In genomic region chr10:100562008-100562672, GRCh38 we compare ENCODE assay signal across 8 cellular contexts. TPM values are rescaled to one million over a fixed set of nuclear protein-coding genes. Genes with fewer than 3 reads are reported as not detected.
DNase-seq lines count a peak whose midpoint lies in the region; ATAC-seq lines count a peak whose summit lies in the region.

No MANE protein-coding gene starts in this region.

- no peak overlapping the region for H4K91ac ChIP-seq in mesenchymal stem cell (ENCODE audit: low read length)

- no peak overlapping the region for H3K14ac ChIP-seq in mesenchymal stem cell (ENCODE audit: low read length in 2 of 2)

- H2BK120ac ChIP-seq in mesenchymal stem cell (ENCODE audit: low read depth, low read length), result no peak overlapping the region

- peak; percentile 65 for ATAC-seq in GM21737 (IDR thresholded peaks at IDR 0.05; ENCODE audit: unreplicated experiment)
- peak; percentile 95 for ATAC-seq in activated CD8-positive, alpha-beta T cell treated with anti-CD3 and anti-CD28 coated beads, Interleukin-2, amount 10 ng/mL, durations not matched to agents 7 days and 5 days

- H2AK5ac ChIP-seq in mesenchymal stem cell (ENCODE audit: low read length, severe bottlenecking), result no peak overlapping the region

- peaks cover 27% of the 10 kb centered on the region for H3K27me3 Mint-ChIP-seq in activated CD8-positive, alpha-beta T cell treated with anti-CD3 and anti-CD28 coated beads, Interleukin-2, amount 10 ng/mL, durations not matched to agents 7 days and 5 days (ENCODE audit: low read depth)

- no peaks in the 10 kb centered on the region for H3K9me3 Mint-ChIP-seq in activated CD8-positive, alpha-beta T cell treated with anti-CD3 and anti-CD28 coated beads, Interleukin-2, amount 10 ng/mL, durations not matched to agents 7 days and 5 days (ENCODE audit: insufficient read depth)

- H2AFZ ChIP-seq in mesenchymal stem cell (ENCODE audit: low read depth, low read length), result no peak overlapping the region

- H2BK5ac ChIP-seq in mesenchymal stem cell (ENCODE audit: low read depth, low read length, poor library complexity, severe bottlenecking), result no peak overlapping the region

- no peak overlapping the region for H3K4me2 ChIP-seq in mesenchymal stem cell (ENCODE audit: low read length, poor library complexity, severe bottlenecking)

- no peak overlapping the region for H3K4me3 Mint-ChIP-seq in activated CD8-positive, alpha-beta T cell treated with anti-CD3 and anti-CD28 coated beads, Interleukin-2, amount 10 ng/mL, durations not matched to agents 7 days and 5 days

- H3K36me3 ChIP-seq in mesenchymal stem cell (ENCODE audit: control insufficient read depth in 1 of 2, insufficient read depth in 2 of 2, low read depth in 1 of 2, low read length in 2 of 2), result peaks cover 12 to 17% of the 10 kb centered on the region in 2 experiments

- no peaks in the 10 kb centered on the region for H3K9me3 ChIP-seq in mesenchymal stem cell (ENCODE audit: control insufficient read depth, low read length)

- H3K79me1 ChIP-seq in mesenchymal stem cell (replicated peaks; ENCODE audit: low read length, poor library complexity, severe bottlenecking), result no peaks in the 10 kb centered on the region

- WGBS in mesenchymal stem cell, result 50% methylated on average over 62 of the region's 62 CpGs

- POLR2A ChIA-PET in activated CD8-positive, alpha-beta T cell treated with anti-CD3 and anti-CD28 coated beads, Interleukin-2, amount 10 ng/mL, durations not matched to agents 7 days and 5 days (lab: Charles Lee), result interaction anchor here (0.5 to 1.4 kb wide), 2 partner anchors 181 to 970 kb away, joined by 3 to 5 read pairs; no protein-coding TSS in a partner anchor

- no peak overlapping the region for H3K18ac ChIP-seq in mesenchymal stem cell (ENCODE audit: low read depth in 1 of 2, low read length in 2 of 2)

- H3K23ac ChIP-seq in mesenchymal stem cell (ENCODE audit: low read length in 2 of 2), result no peak overlapping the region

- H3K27me3 ChIP-seq in mesenchymal stem cell (ENCODE audit: control insufficient read depth in 1 of 2, insufficient read depth in 1 of 2, low read length in 2 of 2), result peaks cover 36 to 58% of the 10 kb centered on the region in 2 experiments

- no peak overlapping the region for H3K4ac ChIP-seq in mesenchymal stem cell (ENCODE audit: low read depth in 1 of 2, low read length in 2 of 2)

- no peak overlapping the region for H2BK12ac ChIP-seq in mesenchymal stem cell (ENCODE audit: low read length in 2 of 2)

- no peak overlapping the region for H2BK15ac ChIP-seq in mesenchymal stem cell (ENCODE audit: low read depth, poor library complexity, severe bottlenecking)

- no peak overlapping the region for H3K27ac Mint-ChIP-seq in activated CD8-positive, alpha-beta T cell treated with anti-CD3 and anti-CD28 coated beads, Interleukin-2, amount 10 ng/mL, durations not matched to agents 7 days and 5 days

- peaks cover 9% of the 10 kb centered on the region for H3K4me1 ChIP-seq in mesenchymal stem cell (ENCODE audit: control insufficient read depth, insufficient read depth, low read depth, low read length)

- H3K9ac ChIP-seq in mesenchymal stem cell (ENCODE audit: low read length), result peak overlapping the region; percentile 7

- H3K27ac ChIP-seq in mesenchymal stem cell (ENCODE audit: low read length, poor library complexity, severe bottlenecking), result no peak overlapping the region

- H3K4me3 ChIP-seq in mesenchymal stem cell (ENCODE audit: insufficient read depth in 1 of 2, low read depth in 1 of 2, low read length in 2 of 2), result peak overlapping the region in 1 of 2 experiments; percentile 33

- peak; percentile 15 for DNase-seq in CMK (ENCODE audit: low read depth)
- peak; percentile 67 for DNase-seq in NCI-H1048 (lab: John Stamatoyannopoulos, UW)
- DNase-seq in activated CD8-positive, alpha-beta T cell treated with anti-CD3 and anti-CD28 coated beads, Interleukin-2, amount 10 ng/mL, durations not matched to agents 7 days and 5 days, result peak; percentile 83
- peak; percentile 69 for DNase-seq in effector CD8-positive, alpha-beta T cell (lab: John Stamatoyannopoulos, UW)
- peak; percentile 49 for DNase-seq in mesenchymal stem cell
- DNase-seq in stimulated activated CD8-positive, alpha-beta memory T cell treated with anti-CD3 and anti-CD28 coated beads, Interleukin-2, amount 100 ng/mL, for 1 hour (ENCODE audit: low read depth in 2 of 2), result peak; percentile 36 to 49
- no peak for DNase-seq in NK-92 treated with Interleukin-12 subunit alpha and Interleukin-12 subunit beta, amount 100 ng/mL, for 24 hours (lab: John Stamatoyannopoulos, UW)

- CTCF ChIA-PET in activated CD8-positive, alpha-beta T cell treated with anti-CD3 and anti-CD28 coated beads, Interleukin-2, amount 10 ng/mL, durations not matched to agents 7 days and 5 days (lab: Charles Lee), result interaction anchor here (0.6 to 4.5 kb wide), 16 partner anchors 11 to 326 kb away, joined by 3 to 38 read pairs (median 3); no protein-coding TSS in a partner anchor

- peaks cover 9% of the 10 kb centered on the region for H3K36me3 Mint-ChIP-seq in activated CD8-positive, alpha-beta T cell treated with anti-CD3 and anti-CD28 coated beads, Interleukin-2, amount 10 ng/mL, durations not matched to agents 7 days and 5 days (ENCODE audit: low read depth)

- H4K8ac ChIP-seq in mesenchymal stem cell (ENCODE audit: low read length), result no peak overlapping the region

- H3K4me1 Mint-ChIP-seq in activated CD8-positive, alpha-beta T cell treated with anti-CD3 and anti-CD28 coated beads, Interleukin-2, amount 10 ng/mL, durations not matched to agents 7 days and 5 days (ENCODE audit: low read depth), result peaks cover 23% of the 10 kb centered on the region

RNA-seq across cellular contexts. Expression of gene HIF1AN, which starts 26.4 kb away (rescaled TPM):
- 10 to 100 TPM; 46.5 to 48.1 TPM for total RNA-seq in activated CD8-positive, alpha-beta T cell treated with anti-CD3 and anti-CD28 coated beads, Interleukin-2, amount 10 ng/mL, durations not matched to agents 7 days and 5 days
- 20.0 TPM for polyA plus RNA-seq in mesenchymal stem cell (2013, experiment 1 of 2)
- 20.1 TPM for polyA plus RNA-seq in mesenchymal stem cell (2013, experiment 2 of 2)

RNA-seq across cellular contexts. Expression of gene NDUFB8, which starts 32.5 kb away (rescaled TPM):
- total RNA-seq in activated CD8-positive, alpha-beta T cell treated with anti-CD3 and anti-CD28 coated beads, Interleukin-2, amount 10 ng/mL, durations not matched to agents 7 days and 5 days, result 100 to 1,000 TPM; 290 to 293 TPM
- 333 TPM for polyA plus RNA-seq in mesenchymal stem cell (2013, experiment 1 of 2)
- polyA plus RNA-seq in mesenchymal stem cell (2013, experiment 2 of 2), result 343 TPM

RNA-seq across cellular contexts. Expression of gene SEC31B, which starts 42.5 kb away (rescaled TPM):
- total RNA-seq in activated CD8-positive, alpha-beta T cell treated with anti-CD3 and anti-CD28 coated beads, Interleukin-2, amount 10 ng/mL, durations not matched to agents 7 days and 5 days, result 100 to 1,000 TPM; 164 to 172 TPM
- polyA plus RNA-seq in mesenchymal stem cell (2013, experiment 1 of 2), result 3.5 TPM
- 3.2 TPM for polyA plus RNA-seq in mesenchymal stem cell (2013, experiment 2 of 2)
